1 cellular context compared by ENCODE assay signal in genomic region chr14:104729176-104729834, GRCh38.
TF ChIP-seq lines count a peak whose summit lies in the region.
"Not testable (repeated sequence)": the region's sequence is repeated elsewhere in the genome, so short reads cannot be mapped to it uniquely, and the experiment has no call there.

No MANE protein-coding gene starts in this region.

TF ChIP-seq in K562, 482 proteins besides CTCF, POLR2A, EP300 and RAD21 (continued from another document and continues in another):
- peak; percentile 91 for TF ChIP-seq HMGXB4 (CRISPR knock-in tag; IDR thresholded peaks at IDR 0.05)
- TF ChIP-seq GMEB1 (CRISPR knock-in tag; IDR thresholded peaks at IDR 0.05): peak; percentile 96
- TF ChIP-seq SMARCA5 (IDR thresholded peaks at IDR 0.05): peak; percentile 70; the same call in 1 of the 2 replicates
- peak; percentile 27; the same call in 1 of the 2 replicates for TF ChIP-seq ARID1B (IDR thresholded peaks at IDR 0.05)
- TF ChIP-seq ZBTB12 (CRISPR knock-in tag; IDR thresholded peaks at IDR 0.05): peak; percentile 32; the same call in 1 of the 2 replicates
- 0 out of 2 replicates have a peak, but pooled peaks have one; percentile 17 for TF ChIP-seq PTBP1 (IDR thresholded peaks at IDR 0.05; ENCODE audit: low read depth, low read length)
- not testable (repeated sequence) for TF ChIP-seq FOXM1 (IDR thresholded peaks at IDR 0.05; ENCODE audit: low read depth); ID3 (CRISPR knock-in tag; IDR thresholded peaks at IDR 0.05)
- peak; percentile 88; the same call in 1 of the 2 replicates for TF ChIP-seq FOXM1 (CRISPR knock-in tag; IDR thresholded peaks at IDR 0.05; ENCODE audit: low read depth)
- peak; percentile 91; the same call in 1 of the 2 replicates for TF ChIP-seq ZNF282 (CRISPR knock-in tag; IDR thresholded peaks at IDR 0.05)
- TF ChIP-seq MTA3 (IDR thresholded peaks at IDR 0.05; ENCODE audit: borderline replicate concordance): peak; percentile 44; the same call in 1 of the 2 replicates
- peak; percentile 67; the same call in 1 of the 2 replicates for TF ChIP-seq CREB3L1 (IDR thresholded peaks at IDR 0.05; ENCODE audit: borderline replicate concordance, low read depth)
- peak; percentile 60 for TF ChIP-seq POLR2B (IDR thresholded peaks at IDR 0.05; ENCODE audit: low read depth, partially characterized antibody)
- TF ChIP-seq ID3 (tag; IDR thresholded peaks at IDR 0.05): peak; percentile 86
- peak; percentile 38; the same call in 1 of the 2 replicates for TF ChIP-seq NFIC (IDR thresholded peaks at IDR 0.05)
- TF ChIP-seq CHD7 (IDR thresholded peaks at IDR 0.05; ENCODE audit: low read depth, low read length): peak; percentile 15
- TF ChIP-seq FOXP4 (CRISPR knock-in tag; IDR thresholded peaks at IDR 0.05; ENCODE audit: borderline replicate concordance): peak; percentile 93; the same call in 1 of the 2 replicates
- 0 out of 2 replicates have a peak, but pooled peaks have one; percentile 48 for TF ChIP-seq HNRNPL (IDR thresholded peaks at IDR 0.05; ENCODE audit: low read depth, low read length)
- TF ChIP-seq EP400 (IDR thresholded peaks at IDR 0.05): peak; percentile 94
- TF ChIP-seq ATF6 (CRISPR knock-in tag; IDR thresholded peaks at IDR 0.05): peak; percentile 82; the same call in 1 of the 2 replicates
- peak in 1 of 2 experiments; percentile 79; a peak in 1 of 3 replicates for TF ChIP-seq CBX3 (IDR thresholded peaks at IDR 0.05; ENCODE audit: borderline replicate concordance in 1 of 2, low read length in 2 of 2)
- peak; percentile 78; the same call in 1 of the 2 replicates for TF ChIP-seq FOXK1 (CRISPR knock-in tag; IDR thresholded peaks at IDR 0.05; ENCODE audit: borderline replicate concordance)
- TF ChIP-seq TEAD1 (CRISPR knock-in tag; IDR thresholded peaks at IDR 0.05): peak in 1 of 2 experiments; percentile 74; a peak in 1 of 4 replicates
- peak; percentile 60 for TF ChIP-seq ZNF395 (CRISPR knock-in tag; IDR thresholded peaks at IDR 0.05)
